Comparison of ENCODE assay signal across 28 cellular contexts in the genomic region with DNA sequence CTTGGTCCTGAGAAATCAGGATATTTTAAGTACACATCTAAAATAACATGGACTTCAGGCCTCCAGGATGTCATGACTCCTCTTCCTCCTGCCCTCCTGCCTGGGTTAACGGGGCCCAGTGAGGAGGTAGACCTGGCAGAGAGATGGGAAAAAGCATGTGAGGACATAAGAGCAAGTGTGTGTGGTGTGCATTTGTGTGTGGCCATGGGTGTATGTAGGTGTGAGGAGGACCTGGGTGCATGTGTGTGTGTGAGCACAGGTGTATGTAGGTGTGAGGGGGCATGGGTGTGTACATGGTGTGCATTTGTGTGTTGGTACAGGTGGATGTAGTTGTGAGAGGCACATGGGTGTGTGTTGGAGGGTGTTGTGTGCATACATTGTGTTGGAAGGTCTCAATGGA.
"Had no signal": no experiment of that assay in that cellular context is flagged by ENCODE, and none has a peak within 500 bp of the region (broad histone marks: within the 10 kb centered on the region; RNA-seq: fewer than 3 reads in every experiment).

No MANE protein-coding gene starts in this region.

- ATAC-seq: activated CD8-positive, alpha-beta T cell treated with anti-CD3 and anti-CD28 coated beads, Interleukin-2, amount 10 ng/mL, durations not matched to agents 7 days and 5 days; activated naive CD4-positive, alpha-beta T cell treated with anti-CD3 and anti-CD28 coated beads, Interleukin-2, amount 50 U/mL, for 72 hours; activated naive CD8-positive, alpha-beta T cell treated with anti-CD3 and anti-CD28 coated beads, Interleukin-2, amount 50 U/mL, for 24 hours; body of pancreas; T-helper 17 cell; WTC11 had no signal

- H3K4me1 ChIP-seq: ascending aorta, body of pancreas had no signal

- H3K27me3 Mint-ChIP-seq: central memory CD8-positive, alpha-beta T cell had no signal

- H3K27ac Mint-ChIP-seq: activated CD8-positive, alpha-beta T cell treated with anti-CD3 and anti-CD28 coated beads, Interleukin-2, amount 10 ng/mL, durations not matched to agents 7 days and 5 days; activated naive CD4-positive, alpha-beta T cell treated with anti-CD3 and anti-CD28 coated beads, Interleukin-2, amount 50 U/mL, for 72 hours; activated naive CD8-positive, alpha-beta T cell treated with anti-CD3 and anti-CD28 coated beads, Interleukin-2, amount 50 U/mL, for 24 hours; T-helper 17 cell; WTC11 had no signal

- H3K4me3 ChIP-seq: ascending aorta, body of pancreas had no signal

- H3K27ac ChIP-seq: ascending aorta, body of pancreas had no signal

- H3K9me3 ChIP-seq: ascending aorta, body of pancreas had no signal

- H3K4me3 Mint-ChIP-seq: activated CD8-positive, alpha-beta T cell treated with anti-CD3 and anti-CD28 coated beads, Interleukin-2, amount 10 ng/mL, durations not matched to agents 7 days and 5 days; activated naive CD8-positive, alpha-beta T cell treated with anti-CD3 and anti-CD28 coated beads, Interleukin-2, amount 50 U/mL, for 24 hours; central memory CD8-positive, alpha-beta T cell; T-helper 17 cell; WTC11 had no signal

- H3K27me3 ChIP-seq: ascending aorta, body of pancreas had no signal

- DNase-seq: activated CD4-positive, alpha-beta T cell treated with anti-CD3 and anti-CD28 coated beads for 48 hours; activated CD4-positive, alpha-beta T cell treated with anti-CD3 and anti-CD28 coated beads, Interleukin-2, amount 50 U/mL, for 4 hours; activated CD4-positive, CD25-positive, alpha-beta regulatory T cell treated with anti-CD3 and anti-CD28 coated beads, Interleukin-2, amount 50 U/mL, for 72 hours; activated CD8-positive, alpha-beta memory T cell treated with anti-CD3 and anti-CD28 coated beads, Interleukin-2, amount 50 U/mL, for 48 hours; activated CD8-positive, alpha-beta T cell treated with anti-CD3 and anti-CD28 coated beads, Interleukin-2, amount 10 ng/mL, durations not matched to agents 7 days and 5 days; activated naive CD4-positive, alpha-beta T cell treated with Interleukin-2 at 50 U/mL for 16 hours; activated naive CD8-positive, alpha-beta T cell treated with anti-CD3 and anti-CD28 coated beads, Interleukin-2, amount 50 U/mL, for 24 hours; activated T-cell treated with anti-CD3 and anti-CD28 coated beads, Interleukin-2, amount 50 U/mL, for 1 hour; amniotic stem cell; body of pancreas; Kasumi-1; NCI-H1048; NCI-H1417; NCI-H1694; NCI-H2029; NCI-H2107; NCI-H345; NCI-H510A; NCI-H526 treated with DMSO at 0.1 percent for 48 hours; NCI-H82; OCI-M1; SIG-M5; T-helper 17 cell; T-helper 9 cell had no signal

- H3K9me3 Mint-ChIP-seq: activated naive CD4-positive, alpha-beta T cell treated with anti-CD3 and anti-CD28 coated beads, Interleukin-2, amount 50 U/mL, for 72 hours; activated naive CD8-positive, alpha-beta T cell treated with anti-CD3 and anti-CD28 coated beads, Interleukin-2, amount 50 U/mL, for 24 hours; central memory CD8-positive, alpha-beta T cell; WTC11 had no signal

- H3K36me3 Mint-ChIP-seq: activated naive CD4-positive, alpha-beta T cell treated with anti-CD3 and anti-CD28 coated beads, Interleukin-2, amount 50 U/mL, for 72 hours; WTC11 had no signal

- H3K36me3 ChIP-seq: ascending aorta had no signal

- H3K4me1 Mint-ChIP-seq: central memory CD8-positive, alpha-beta T cell had no signal
